Comparison of ENCODE assay signal across 34 cellular contexts in the genomic region with DNA sequence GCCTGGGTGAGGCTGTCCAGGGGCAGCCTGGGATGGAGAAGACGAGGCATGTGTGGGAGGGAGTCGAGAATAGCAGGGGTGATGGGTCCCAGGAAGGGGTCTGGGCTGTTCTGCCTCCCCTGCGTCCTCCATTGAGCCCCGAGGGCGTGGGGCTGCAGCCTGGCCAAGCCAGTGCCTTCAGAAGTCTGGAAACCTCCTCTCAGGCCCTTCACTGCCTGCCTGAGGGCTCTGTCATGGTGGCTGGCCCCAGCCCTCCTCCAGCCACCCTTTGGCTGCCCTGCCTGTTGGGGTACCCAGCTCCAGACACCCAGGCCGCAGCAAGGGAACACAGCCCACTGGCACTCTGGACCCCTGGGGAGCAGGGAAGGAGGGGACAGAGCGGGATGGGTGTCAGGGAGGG.
"Had no signal": no experiment of that assay in that cellular context is flagged by ENCODE, and none has a peak within 500 bp of the region (broad histone marks: within the 10 kb centered on the region; RNA-seq: fewer than 3 reads in every experiment).

No MANE protein-coding gene starts in this region.

- H3K27ac ChIP-seq: KMS-11 had no signal

- DNase-seq: Karpas-422, Kasumi-1, MG63, MM.1S, MV-4-11, NCI-H1048, NCI-H1092, NCI-H1092 treated with DMSO at 0.1 percent for 48 hours, NCI-H1105, NCI-H1105 treated with DMSO at 0.1 percent for 48 hours, NCI-H1417, NCI-H1417 treated with DMSO at 0.1 percent for 48 hours, NCI-H1436, NCI-H1436 treated with DMSO at 0.1 percent for 48 hours, NCI-H146, NCI-H1694, NCI-H1694 treated with DMSO at 0.1 percent for 48 hours, NCI-H187, NCI-H187 treated with DMSO at 0.1 percent for 48 hours, NCI-H1930, NCI-H2029, NCI-H2029 treated with DMSO at 0.1 percent for 48 hours, NCI-H2081, NCI-H2081 treated with DMSO at 0.1 percent for 48 hours, NCI-H2107, NCI-H2171, NCI-H2171 treated with DMSO at 0.1 percent for 48 hours, NCI-H2227 treated with DMSO at 0.1 percent for 48 hours, NCI-H226, NCI-H345, NCI-H446, NCI-H446 treated with DMSO at 0.1 percent for 48 hours, NCI-H510A had no signal

- H3K9ac ChIP-seq: KMS-11 had no signal

- H3K36me3 ChIP-seq: MG63 had no signal

- H3K4me3 ChIP-seq: MG63 had no signal

- H3K4me2 ChIP-seq: KMS-11 had no signal

- H3K9me3 ChIP-seq: MG63 had no signal
